In the genomic region with DNA sequence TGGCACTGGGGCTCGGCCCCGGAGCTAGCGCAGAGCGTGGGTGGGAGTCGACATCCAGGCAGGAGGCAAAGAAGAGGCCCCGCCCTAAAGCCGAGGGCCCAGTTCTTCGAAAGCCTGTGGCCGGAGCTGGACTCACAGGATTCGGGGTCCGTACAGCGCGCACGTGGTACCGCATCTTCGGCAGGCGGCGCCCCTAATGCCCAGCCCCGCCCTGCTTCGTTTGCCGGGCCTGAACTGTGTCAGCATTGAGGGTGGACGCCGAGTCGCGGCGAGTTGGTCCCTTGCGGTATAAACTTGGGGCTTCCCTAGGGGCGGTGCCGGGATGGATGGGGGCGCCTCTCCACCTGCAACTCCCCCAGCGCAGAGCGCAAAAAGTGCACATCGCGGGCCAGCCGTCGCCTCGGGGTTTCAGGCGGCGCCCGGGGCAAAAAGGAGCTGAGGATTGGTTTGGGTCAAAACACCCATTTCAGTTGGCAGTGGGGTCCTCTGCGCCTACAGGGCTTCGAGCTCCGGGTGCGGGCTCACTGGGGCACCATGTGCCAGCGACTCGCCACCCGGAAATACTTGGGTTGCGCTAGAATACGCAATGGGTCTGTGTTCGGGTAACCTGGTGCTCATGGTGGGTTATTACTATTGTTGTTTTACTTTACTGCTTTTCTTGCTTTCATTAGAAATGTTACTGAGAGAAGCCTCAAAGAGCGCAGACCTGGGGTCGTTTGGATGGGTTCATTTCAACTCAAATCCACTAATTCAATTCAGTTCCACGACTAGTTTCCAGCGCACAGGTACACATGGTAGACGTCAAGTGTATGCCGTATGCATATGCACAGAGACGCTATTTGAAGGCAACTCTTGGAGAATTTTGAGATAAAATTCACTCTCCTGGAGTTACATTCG, we compare ENCODE assay signal across 8 cellular contexts. TPM values are rescaled to one million over a fixed set of nuclear protein-coding genes. Genes with fewer than 3 reads are reported as not detected.
DNase-seq lines count a peak whose midpoint lies in the region; ATAC-seq, FAIRE-seq and TF ChIP-seq lines count a peak whose summit lies in the region.

No MANE protein-coding gene starts in this region.

- peaks cover 4% of the 10 kb centered on the region for H3K9me3 Mint-ChIP-seq in activated CD4-positive, alpha-beta T cell treated with anti-CD3 and anti-CD28 coated beads, Interleukin-2, amount 10 ng/mL, durations not matched to agents 24 days and 14 days
- H3K9me3 Mint-ChIP-seq in activated T-cell treated with anti-CD3 and anti-CD28 coated beads, Interleukin-2, amount 50 U/mL, for 24 hours: no peaks in the 10 kb centered on the region

- H3K4me3 ChIP-seq in left lung (peak overlapping the region in 1 of 2 donors; percentile 43), testis (peak overlapping the region; percentile 25 to 49), kidney (ENCODE audit: low read length in 2 of 2) (peak overlapping the region in 1 of 2 donors; percentile 70)

- no peak overlapping the region for H3K9ac ChIP-seq in kidney (ENCODE audit: low read length in 2 of 2)

- no peak for TF ChIP-seq POLR2A in testis (IDR thresholded peaks at IDR 0.05)

- H3K4me1 Mint-ChIP-seq in activated CD4-positive, alpha-beta T cell treated with anti-CD3 and anti-CD28 coated beads, Interleukin-2, amount 10 ng/mL, durations not matched to agents 24 days and 14 days: peaks cover 26% of the 10 kb centered on the region
- peaks cover 40% of the 10 kb centered on the region for H3K4me1 Mint-ChIP-seq in activated T-cell treated with anti-CD3 and anti-CD28 coated beads, Interleukin-2, amount 50 U/mL, for 24 hours (ENCODE audit: low read depth)

- H3K36me3 ChIP-seq in left lung: no peaks in the 10 kb centered on the region
- no peaks in the 10 kb centered on the region for H3K36me3 ChIP-seq in testis (ENCODE audit: low read depth, missing control alignments)
- no peaks in the 10 kb centered on the region for H3K36me3 ChIP-seq in kidney (ENCODE audit: control insufficient read depth in 1 of 2, insufficient read depth in 2 of 2, low read length in 2 of 2)

- intact Hi-C loops in activated CD4-positive, alpha-beta T cell treated with anti-CD3 and anti-CD28 coated beads, Interleukin-2, amount 10 ng/mL, durations not matched to agents 24 days and 14 days (cut with micrococcal nuclease): loop anchor here (1.0 to 10.0 kb wide), 3 partner anchors 11 to 267 kb away; no protein-coding TSS in a partner anchor
- intact Hi-C loops in left lung (cut with DNase I) (no loop called here), testis (cut with DNase I; ENCODE audit: low total_unique reads) (no loop called here), kidney (cut with DNase I) (no loop called here)

- peaks cover 7% of the 10 kb centered on the region for H3K36me3 Mint-ChIP-seq in activated CD4-positive, alpha-beta T cell treated with anti-CD3 and anti-CD28 coated beads, Interleukin-2, amount 10 ng/mL, durations not matched to agents 24 days and 14 days (ENCODE audit: low read depth)
- H3K36me3 Mint-ChIP-seq in activated T-cell treated with anti-CD3 and anti-CD28 coated beads, Interleukin-2, amount 50 U/mL, for 24 hours (ENCODE audit: low read depth): no peaks in the 10 kb centered on the region

- H3K27me3 ChIP-seq in left lung (peaks cover 74 to 100% of the 10 kb centered on the region in 2 donors), testis (peaks cover 5% of the 10 kb centered on the region)

- peaks cover 84% of the 10 kb centered on the region for H3K27me3 Mint-ChIP-seq in activated CD4-positive, alpha-beta T cell treated with anti-CD3 and anti-CD28 coated beads, Interleukin-2, amount 10 ng/mL, durations not matched to agents 24 days and 14 days
- peaks cover 93% of the 10 kb centered on the region for H3K27me3 Mint-ChIP-seq in activated T-cell treated with anti-CD3 and anti-CD28 coated beads, Interleukin-2, amount 50 U/mL, for 24 hours

- peaks cover 13 to 41% of the 10 kb centered on the region in 2 donors for H3K4me1 ChIP-seq in left lung
- peaks cover 19% of the 10 kb centered on the region for H3K4me1 ChIP-seq in testis
- peaks cover 0 to 7% of the 10 kb centered on the region in 2 donors for H3K4me1 ChIP-seq in kidney (ENCODE audit: control insufficient read depth in 1 of 2, insufficient read depth in 1 of 2, low read depth in 1 of 2, low read length in 2 of 2)

- no peak overlapping the region for H3K27ac Mint-ChIP-seq in activated CD4-positive, alpha-beta T cell treated with anti-CD3 and anti-CD28 coated beads, Interleukin-2, amount 10 ng/mL, durations not matched to agents 24 days and 14 days
- H3K27ac Mint-ChIP-seq in activated T-cell treated with anti-CD3 and anti-CD28 coated beads, Interleukin-2, amount 50 U/mL, for 24 hours: no peak overlapping the region

- TF ChIP-seq CTCF in left lung (IDR thresholded peaks at IDR 0.05): no peak
- TF ChIP-seq CTCF in testis (IDR thresholded peaks at IDR 0.05): no peak
- TF ChIP-seq CTCF in kidney (IDR thresholded peaks at IDR 0.05; ENCODE audit: borderline replicate concordance, extremely low read depth, insufficient read depth): no peak

- H3K27ac ChIP-seq in left lung (no peak overlapping the region), testis (no peak overlapping the region), kidney (ENCODE audit: low read depth in 2 of 2, low read length in 2 of 2) (no peak overlapping the region)

- peak overlapping the region; percentile 81 for H3K4me3 Mint-ChIP-seq in activated CD4-positive, alpha-beta T cell treated with anti-CD3 and anti-CD28 coated beads, Interleukin-2, amount 10 ng/mL, durations not matched to agents 24 days and 14 days
- peak overlapping the region; percentile 78 for H3K4me3 Mint-ChIP-seq in activated T-cell treated with anti-CD3 and anti-CD28 coated beads, Interleukin-2, amount 50 U/mL, for 24 hours

- H3K9me3 ChIP-seq in left lung: no peaks in the 10 kb centered on the region
- no peaks in the 10 kb centered on the region for H3K9me3 ChIP-seq in testis
- H3K9me3 ChIP-seq in kidney (ENCODE audit: control insufficient read depth in 1 of 2, low read length in 2 of 2): peaks cover 0 to 4% of the 10 kb centered on the region in 2 donors

- 5 to 18% methylated on average over 22 to 54 of the region's 58 CpGs for WGBS in testis, 2 donors

- ATAC-seq in left lung: peak; percentile 17

- FAIRE-seq in kidney (lab: Jason Lieb, UNC): no peak

- peak; percentile 67 for DNase-seq in activated CD4-positive, alpha-beta T cell treated with anti-CD3 and anti-CD28 coated beads, Interleukin-2, amount 10 ng/mL, durations not matched to agents 24 days and 14 days
- no peak for DNase-seq in activated CD4-positive, alpha-beta T cell treated with anti-CD3 and anti-CD28 coated beads, Interleukin-2, amount 50 U/mL, for 1 hour
- peak; percentile 54 for DNase-seq in activated T-cell treated with anti-CD3 and anti-CD28 coated beads, Interleukin-2, amount 50 U/mL, for 24 hours
- DNase-seq in left lung (no peak), testis (peak; percentile 16), kidney (no peak), NOMO-1 treated with dmso at 0.1 percent for 144 hours (lab: John Stamatoyannopoulos, UW; ENCODE audit: unreplicated experiment) (no peak), NCI-H2196 treated with DMSO at 0.1 percent for 48 hours (lab: John Stamatoyannopoulos, UW; ENCODE audit: unreplicated experiment) (no peak)

RNA-seq across cellular contexts. Expression of a gene that starts 3.9 kb away (rescaled TPM):
- total RNA-seq in activated CD4-positive, alpha-beta T cell treated with anti-CD3 and anti-CD28 coated beads, Interleukin-2, amount 10 ng/mL, durations not matched to agents 24 days and 14 days: 0.16 and 0.33 TPM in 2 replicates
- total RNA-seq in left lung (under 1 TPM; 0.03 to 0.65 TPM), testis (1 to 10 TPM in 1 of 2 donors, under 1 TPM in 1; 0.79 to 1.9 TPM), kidney (2.7 TPM)
- polyA plus RNA-seq in testis (ENCODE audit: insufficient read depth, low read depth, low replicate concordance) (1.3 TPM), kidney (ENCODE audit: insufficient read depth, low read depth, low replicate concordance) (not detected)

Comparison
In these comparisons a context has a peak if more than half of its experiments do, and no peak if none do; other contexts are left out.
1. DNase-seq: peak in activated CD4-positive, alpha-beta T cell treated with anti-CD3 and anti-CD28 coated beads, Interleukin-2, amount 10 ng/mL, durations not matched to agents 24 days and 14 days (single experiment), activated T-cell treated with anti-CD3 and anti-CD28 coated beads, Interleukin-2, amount 50 U/mL, for 24 hours (single experiment) and testis (single experiment); none in activated CD4-positive, alpha-beta T cell treated with anti-CD3 and anti-CD28 coated beads, Interleukin-2, amount 50 U/mL, for 1 hour (single experiment), left lung (0 of 2), kidney (single experiment), NOMO-1 treated with dmso at 0.1 percent for 144 hours (single experiment) and NCI-H2196 treated with DMSO at 0.1 percent for 48 hours (single experiment).